Comparison of ENCODE assay signal across 19 cellular contexts in genomic region chr14:55881577-55882241, GRCh38.
DNase-seq lines count a peak whose midpoint lies in the region; ATAC-seq, FAIRE-seq and TF ChIP-seq lines count a peak whose summit lies in the region.
"Had no signal": no experiment of that assay in that cellular context is flagged by ENCODE, and none has a peak within 500 bp of the region (broad histone marks: within the 10 kb centered on the region; RNA-seq: fewer than 3 reads in every experiment).

No MANE protein-coding gene starts in this region.

- intact Hi-C loops in right cardiac atrium (cut with DNase I), result no loop called here

- H3K9me3 Mint-ChIP-seq in astrocyte (ENCODE audit: unreplicated experiment), result peaks cover 2% of the 10 kb centered on the region
- H3K9me3 Mint-ChIP-seq in activated naive CD8-positive, alpha-beta T cell treated with anti-CD3 and anti-CD28 coated beads, Interleukin-2, amount 50 U/mL, for 24 hours, result no peaks in the 10 kb centered on the region
- H3K9me3 Mint-ChIP-seq: activated B cell treated with CpG ODN at 0.5 μM for 24 hours had no signal

- peaks cover 10% of the 10 kb centered on the region for H3K4me1 Mint-ChIP-seq in astrocyte (ENCODE audit: low read depth, unreplicated experiment)
- no peaks in the 10 kb centered on the region for H3K4me1 Mint-ChIP-seq in activated naive CD8-positive, alpha-beta T cell treated with anti-CD3 and anti-CD28 coated beads, Interleukin-2, amount 50 U/mL, for 24 hours
- H3K4me1 Mint-ChIP-seq: activated B cell treated with CpG ODN at 0.5 μM for 24 hours; activated CD8-positive, alpha-beta memory T cell treated with anti-CD3 and anti-CD28 coated beads, Interleukin-2, amount 10 ng/mL, durations not matched to agents 7 days and 5 days had no signal

- no peak overlapping the region for H3K9ac ChIP-seq in astrocyte (ENCODE audit: low read length)

- WGBS in right cardiac atrium, result 76% methylated on average over 6 of the region's 6 CpGs

- no peak overlapping the region for H2AFZ ChIP-seq in astrocyte (ENCODE audit: low read depth, low read length)

- DNase-seq in AG08395 (ENCODE audit: low spot score) (peak; percentile 36), HT1080 (ENCODE audit: low read depth) (peak; percentile 38), astrocyte (ENCODE audit: low read depth) (peak; percentile 58), islet precursor cell (peak; percentile 79), right cardiac atrium (no peak)
- DNase-seq in effector CD4-positive, alpha-beta T cell, result no peak
- no peak for DNase-seq in activated naive CD8-positive, alpha-beta T cell treated with anti-CD3 and anti-CD28 coated beads, Interleukin-2, amount 50 U/mL, for 24 hours
- DNase-seq: activated B cell treated with CpG ODN at 0.5 μM for 24 hours; activated CD8-positive, alpha-beta memory T cell treated with anti-CD3 and anti-CD28 coated beads, Interleukin-2, amount 10 ng/mL, durations not matched to agents 7 days and 5 days; activated naive CD4-positive, alpha-beta T cell treated with anti-CD3 and anti-CD28 coated beads, Interleukin-2, amount 50 U/mL, for 16 hours; central memory CD4-positive, alpha-beta T cell; mucosa of descending colon; NCI-H1092; NCI-H345; psoas muscle; stimulated activated CD8-positive, alpha-beta memory T cell treated with anti-CD3 and anti-CD28 coated beads, Interleukin-4, amount 100 ng/mL, for 48 hours had no signal

- H3K27me3 Mint-ChIP-seq in astrocyte (ENCODE audit: low read depth, unreplicated experiment), result peaks cover 23% of the 10 kb centered on the region
- H3K27me3 Mint-ChIP-seq in activated naive CD8-positive, alpha-beta T cell treated with anti-CD3 and anti-CD28 coated beads, Interleukin-2, amount 50 U/mL, for 24 hours, result peaks cover 9% of the 10 kb centered on the region

- H4K20me1 ChIP-seq in astrocyte (ENCODE audit: insufficient read depth, low read length), result no peaks in the 10 kb centered on the region

- H3K4me3 Mint-ChIP-seq in astrocyte (ENCODE audit: unreplicated experiment), result no peak overlapping the region
- no peak overlapping the region for H3K4me3 Mint-ChIP-seq in activated naive CD8-positive, alpha-beta T cell treated with anti-CD3 and anti-CD28 coated beads, Interleukin-2, amount 50 U/mL, for 24 hours
- H3K4me3 Mint-ChIP-seq: activated B cell treated with CpG ODN at 0.5 μM for 24 hours; activated CD8-positive, alpha-beta memory T cell treated with anti-CD3 and anti-CD28 coated beads, Interleukin-2, amount 10 ng/mL, durations not matched to agents 7 days and 5 days; type B pancreatic cell had no signal

- H3K36me3 Mint-ChIP-seq in astrocyte (ENCODE audit: low read depth, unreplicated experiment), result no peaks in the 10 kb centered on the region
- no peaks in the 10 kb centered on the region for H3K36me3 Mint-ChIP-seq in activated naive CD8-positive, alpha-beta T cell treated with anti-CD3 and anti-CD28 coated beads, Interleukin-2, amount 50 U/mL, for 24 hours (ENCODE audit: low read depth)
- H3K36me3 Mint-ChIP-seq: activated CD8-positive, alpha-beta memory T cell treated with anti-CD3 and anti-CD28 coated beads, Interleukin-2, amount 10 ng/mL, durations not matched to agents 7 days and 5 days; type B pancreatic cell had no signal

- no peak for FAIRE-seq in astrocyte (lab: Jason Lieb, UNC)

- no peak overlapping the region for H3K27ac ChIP-seq in astrocyte (ENCODE audit: low read depth, low read length)
- no peak overlapping the region for H3K27ac ChIP-seq in right cardiac atrium (ENCODE audit: low read length)
- H3K27ac ChIP-seq: psoas muscle had no signal

- H3K27me3 ChIP-seq in astrocyte (ENCODE audit: insufficient read depth, low read length), result peaks cover 13% of the 10 kb centered on the region
- no peaks in the 10 kb centered on the region for H3K27me3 ChIP-seq in right cardiac atrium (ENCODE audit: control insufficient read depth, insufficient read depth)

- H3K4me3 ChIP-seq in astrocyte (ENCODE audit: insufficient read depth, low read depth, low read length), result no peak overlapping the region
- no peak overlapping the region for H3K4me3 ChIP-seq in right cardiac atrium (ENCODE audit: low read length)
- H3K4me3 ChIP-seq: mucosa of descending colon, psoas muscle had no signal

- H3K27ac Mint-ChIP-seq in astrocyte (ENCODE audit: unreplicated experiment), result no peak overlapping the region
- no peak overlapping the region for H3K27ac Mint-ChIP-seq in activated naive CD8-positive, alpha-beta T cell treated with anti-CD3 and anti-CD28 coated beads, Interleukin-2, amount 50 U/mL, for 24 hours
- H3K27ac Mint-ChIP-seq: activated B cell treated with CpG ODN at 0.5 μM for 24 hours; activated CD8-positive, alpha-beta memory T cell treated with anti-CD3 and anti-CD28 coated beads, Interleukin-2, amount 10 ng/mL, durations not matched to agents 7 days and 5 days; type B pancreatic cell had no signal

- no peak overlapping the region for H3K4me2 ChIP-seq in astrocyte (ENCODE audit: low read length)

- TF ChIP-seq CTCF in astrocyte (IDR thresholded peaks at IDR 0.05; ENCODE audit: insufficient read depth, low read depth, low read length), result no peak

- H3K79me2 ChIP-seq in astrocyte (ENCODE audit: insufficient read depth, low read length), result no peaks in the 10 kb centered on the region

- ATAC-seq in right cardiac atrium, result no peak
- no peak for ATAC-seq in activated naive CD8-positive, alpha-beta T cell treated with anti-CD3 and anti-CD28 coated beads, Interleukin-2, amount 50 U/mL, for 24 hours
- ATAC-seq in GM18519 (IDR thresholded peaks at IDR 0.05; ENCODE audit: low FRiP score, unreplicated experiment), result no peak
- ATAC-seq: activated CD8-positive, alpha-beta memory T cell treated with anti-CD3 and anti-CD28 coated beads, Interleukin-2, amount 10 ng/mL, durations not matched to agents 7 days and 5 days; mucosa of descending colon; SK-N-SH treated with all-trans-retinoic acid at 6 μM for 48 hours had no signal

- no peaks in the 10 kb centered on the region for H3K4me1 ChIP-seq in astrocyte (ENCODE audit: insufficient read depth, low read length)
- no peaks in the 10 kb centered on the region for H3K4me1 ChIP-seq in right cardiac atrium (ENCODE audit: control insufficient read depth, insufficient read depth, low read length)

- H3K9me3 ChIP-seq in astrocyte (ENCODE audit: insufficient read depth, low read depth, low read length) (no peaks in the 10 kb centered on the region), right cardiac atrium (ENCODE audit: control insufficient read depth, low read length) (no peaks in the 10 kb centered on the region)
- H3K9me3 ChIP-seq: mucosa of descending colon, psoas muscle had no signal

- no peaks in the 10 kb centered on the region for H3K36me3 ChIP-seq in astrocyte (ENCODE audit: insufficient read depth, low read length)

Comparison
In these comparisons a context has a peak if more than half of its experiments do, and no peak if none do; other contexts are left out.
1. DNase-seq: peak in AG08395 (single experiment), HT1080 (single experiment), astrocyte (single experiment) and islet precursor cell (single experiment); none in effector CD4-positive, alpha-beta T cell (single experiment), right cardiac atrium (0 of 3) and activated naive CD8-positive, alpha-beta T cell treated with anti-CD3 and anti-CD28 coated beads, Interleukin-2, amount 50 U/mL, for 24 hours (single experiment).